In genomic region chr7:25558605-25559004, GRCh38 we compare ENCODE assay signal across 20 cellular contexts.
DNase-seq lines count a peak whose midpoint lies in the region; ATAC-seq and TF ChIP-seq lines count a peak whose summit lies in the region.
"Had no signal": no experiment of that assay in that cellular context is flagged by ENCODE, and none has a peak within 500 bp of the region (broad histone marks: within the 10 kb centered on the region; RNA-seq: fewer than 3 reads in every experiment).

No MANE protein-coding gene starts in this region.

- CTCF ChIA-PET in SK-N-SH (lab: Yijun Ruan, JAX), result interaction anchor here (18.8 kb wide), 1 partner anchor 161 kb away, joined by 766 read pairs; no protein-coding TSS in a partner anchor

- ATAC-seq in SK-N-SH treated with all-trans-retinoic acid at 6 μM for 48 hours, result no peak
- no peak for ATAC-seq in esophagus mucosa
- ATAC-seq: A549; CD8-positive, alpha-beta T cell; GM12878 had no signal

- H3K9me3 ChIP-seq in SK-N-SH (no peaks in the 10 kb centered on the region), endodermal cell (ENCODE audit: control insufficient read depth, low read length) (peaks cover 8% of the 10 kb centered on the region)

- no peaks in the 10 kb centered on the region for H3F3A ChIP-seq in SK-N-SH (replicated peaks; ENCODE audit: insufficient read depth)

- peaks cover 29% of the 10 kb centered on the region for H3K4me1 Mint-ChIP-seq in endodermal cell
- H3K4me1 Mint-ChIP-seq: B cell had no signal

- peaks cover 9% of the 10 kb centered on the region for H3K9me3 Mint-ChIP-seq in endodermal cell
- H3K9me3 Mint-ChIP-seq: CD4-positive, alpha-beta T cell had no signal

- H3K27me3 Mint-ChIP-seq in endodermal cell (ENCODE audit: insufficient read depth), result no peaks in the 10 kb centered on the region
- H3K27me3 Mint-ChIP-seq: CD4-positive, alpha-beta T cell had no signal

- H3K36me3 ChIP-seq in SK-N-SH (replicated peaks in 1 of 2; ENCODE audit: control insufficient read depth in 1 of 2, insufficient read depth in 2 of 2, low read length in 1 of 2) (no peaks in the 10 kb centered on the region), endodermal cell (ENCODE audit: control insufficient read depth, insufficient read depth, low read length) (no peaks in the 10 kb centered on the region)
- H3K36me3 ChIP-seq: BLaER1 treated with 17β-estradiol and CSF1 and Interleukin-3, amounts not matched to agents 10 nM and 100 nM had no signal

- no peak for TF ChIP-seq RAD21 in SK-N-SH (IDR thresholded peaks at IDR 0.05; ENCODE audit: low read length)

- WGBS in SK-N-SH (ENCODE audit: low lambda C conversion rate), result 21% methylated on average over 3 of the region's 3 CpGs
- 94 to 100% methylated on average over 2 to 3 of the region's 3 CpGs for WGBS in endodermal cell (ENCODE audit: insufficient coverage in 1 of 2, insufficient read length in 1 of 2), 2 experiments

- no peak overlapping the region; a peak in 1 of 4 replicates for H3K4me3 ChIP-seq in SK-N-SH (ENCODE audit: low read depth in 2 of 2, low read length in 1 of 2)
- H3K4me3 ChIP-seq in endodermal cell (ENCODE audit: low read length), result peak overlapping the region; percentile 44
- H3K4me3 ChIP-seq: A549; BLaER1 treated with 17β-estradiol and CSF1 and Interleukin-3, amounts not matched to agents 10 nM and 100 nM; GM12878 had no signal

- H3K9ac ChIP-seq in SK-N-SH (no peak overlapping the region), endodermal cell (ENCODE audit: extremely low read depth, low read length, poor library complexity, severe bottlenecking) (no peak overlapping the region)
- H3K9ac ChIP-seq: BLaER1 treated with 17β-estradiol and CSF1 and Interleukin-3, amounts not matched to agents 10 nM and 100 nM had no signal

- H3K36me3 Mint-ChIP-seq in endodermal cell (ENCODE audit: low read depth), result no peaks in the 10 kb centered on the region
- H3K36me3 Mint-ChIP-seq: CD8-positive, alpha-beta T cell had no signal

- no peak overlapping the region for H2AFZ ChIP-seq in SK-N-SH (ENCODE audit: low read depth)

- DNase-seq in SK-N-SH (no peak), endodermal cell (no peak), DMS53 (lab: John Stamatoyannopoulos, UW) (no peak)
- DNase-seq: AML-193; Caco-2; Calu3; CD4-positive, alpha-beta T cell; CD8-positive, alpha-beta T cell; DMS79; DND-41; EL; GDM1 had no signal

- no peaks in the 10 kb centered on the region for H3K9me2 ChIP-seq in SK-N-SH

- H3K27me3 ChIP-seq in SK-N-SH (ENCODE audit: insufficient read depth), result no peaks in the 10 kb centered on the region
- H3K27me3 ChIP-seq in endodermal cell (ENCODE audit: control insufficient read depth, insufficient read depth, low read length, poor library complexity, severe bottlenecking), result no peaks in the 10 kb centered on the region
- H3K27me3 ChIP-seq: BLaER1 treated with 17β-estradiol and CSF1 and Interleukin-3, amounts not matched to agents 10 nM and 100 nM had no signal

- TF ChIP-seq CTCF in SK-N-SH (IDR thresholded peaks at IDR 0.05), result no peak
- no peak for TF ChIP-seq CTCF in endodermal cell (conservative IDR thresholded peaks at IDR 0.05)

- no peak overlapping the region for H3K4me2 ChIP-seq in SK-N-SH
- H3K4me2 ChIP-seq: A549; BLaER1 treated with 17β-estradiol and CSF1 and Interleukin-3, amounts not matched to agents 10 nM and 100 nM had no signal

- H3K4me1 ChIP-seq in SK-N-SH (ENCODE audit: control insufficient read depth in 1 of 2, insufficient read depth in 2 of 2, low read depth in 1 of 2, low read length in 1 of 2) (peaks cover 0 to 10% of the 10 kb centered on the region in 2 experiments; a peak in 2 of 4 replicates), endodermal cell (ENCODE audit: control insufficient read depth, insufficient read depth, low read length) (peaks cover 6% of the 10 kb centered on the region)
- H3K4me1 ChIP-seq: A549, Caco-2 had no signal

- no peak overlapping the region for H3K27ac Mint-ChIP-seq in endodermal cell
- H3K27ac Mint-ChIP-seq: B cell; CD4-positive, alpha-beta T cell; CD8-positive, alpha-beta T cell had no signal

- TF ChIP-seq EP300 in SK-N-SH (IDR thresholded peaks at IDR 0.05; ENCODE audit: borderline replicate concordance in 1 of 2, low read depth in 1 of 2, low read length in 1 of 2), result no peak

- H3K79me2 ChIP-seq in SK-N-SH (ENCODE audit: insufficient read depth), result no peaks in the 10 kb centered on the region

- POLR2A ChIA-PET in SK-N-SH (lab: Yijun Ruan, JAX), result no interaction called here

- H4K20me1 ChIP-seq in SK-N-SH (ENCODE audit: insufficient read depth), result no peaks in the 10 kb centered on the region
- H4K20me1 ChIP-seq: BLaER1 treated with 17β-estradiol and CSF1 and Interleukin-3, amounts not matched to agents 10 nM and 100 nM had no signal

- H3K27ac ChIP-seq in SK-N-SH (ENCODE audit: low read depth in 2 of 2, low read length in 1 of 2), result no peak overlapping the region
- no peak overlapping the region for H3K27ac ChIP-seq in endodermal cell (ENCODE audit: low read depth, low read length)
- H3K27ac ChIP-seq: 22Rv1; A549; BLaER1 treated with 17β-estradiol and CSF1 and Interleukin-3, amounts not matched to agents 10 nM and 100 nM; C4-2B had no signal

- H3K4me3 Mint-ChIP-seq in endodermal cell, result no peak overlapping the region
- H3K4me3 Mint-ChIP-seq: B cell; CD4-positive, alpha-beta T cell; CD8-positive, alpha-beta T cell had no signal

TF ChIP-seq in SK-N-SH treated with all-trans-retinoic acid at 6 μM for 48 hours, 23 proteins besides CTCF, POLR2A, EP300 and RAD21:
- TF ChIP-seq ZNF8 (CRISPR knock-in tag; IDR thresholded peaks at IDR 0.05), result peak; percentile 95
- TF ChIP-seq GLIS3 (CRISPR knock-in tag; IDR thresholded peaks at IDR 0.05), result no peak

TF ChIP-seq in SK-N-SH, 30 proteins besides CTCF, POLR2A, EP300 and RAD21:
- TF ChIP-seq TAF1 (IDR thresholded peaks at IDR 0.05; ENCODE audit: borderline replicate concordance, low read depth, low read length) (no peak), CHD2 (IDR thresholded peaks at IDR 0.05; ENCODE audit: low read length, partially characterized antibody) (no peak), POLR2AphosphoS5 (IDR thresholded peaks at IDR 0.05; ENCODE audit: low read depth, low read length) (no peak), GABPA (IDR thresholded peaks at IDR 0.05; ENCODE audit: low read depth) (no peak), MXI1 (IDR thresholded peaks at IDR 0.05; ENCODE audit: low read depth, low read length) (no peak), FOXM1 (IDR thresholded peaks at IDR 0.05; ENCODE audit: low read depth) (no peak), MEF2A (IDR thresholded peaks at IDR 0.05; ENCODE audit: borderline replicate concordance, low read depth) (no peak), RXRA (IDR thresholded peaks at IDR 0.05; ENCODE audit: borderline replicate concordance, low read depth) (no peak), GATA2 (CRISPR knock-in tag; IDR thresholded peaks at IDR 0.05) (no peak), ZBTB33 (IDR thresholded peaks at IDR 0.05; ENCODE audit: borderline replicate concordance, low read depth) (no peak), ELF1 (IDR thresholded peaks at IDR 0.05) (no peak), IRF3 (IDR thresholded peaks at IDR 0.05; ENCODE audit: low read depth, low read length) (no peak), JUND (IDR thresholded peaks at IDR 0.05) (no peak), EZH2phosphoT487 (IDR thresholded peaks at IDR 0.05; ENCODE audit: borderline replicate concordance, low read depth) (no peak)
- TF ChIP-seq, protein P1, sequence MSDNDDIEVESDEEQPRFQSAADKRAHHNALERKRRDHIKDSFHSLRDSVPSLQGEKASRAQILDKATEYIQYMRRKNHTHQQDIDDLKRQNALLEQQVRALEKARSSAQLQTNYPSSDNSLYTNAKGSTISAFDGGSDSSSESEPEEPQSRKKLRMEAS (IDR thresholded peaks at IDR 0.05; ENCODE audit: low read depth), result no peak
- TF ChIP-seq, protein P2, sequence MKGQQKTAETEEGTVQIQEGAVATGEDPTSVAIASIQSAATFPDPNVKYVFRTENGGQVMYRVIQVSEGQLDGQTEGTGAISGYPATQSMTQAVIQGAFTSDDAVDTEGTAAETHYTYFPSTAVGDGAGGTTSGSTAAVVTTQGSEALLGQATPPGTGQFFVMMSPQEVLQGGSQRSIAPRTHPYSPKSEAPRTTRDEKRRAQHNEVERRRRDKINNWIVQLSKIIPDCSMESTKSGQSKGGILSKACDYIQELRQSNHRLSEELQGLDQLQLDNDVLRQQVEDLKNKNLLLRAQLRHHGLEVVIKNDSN (IDR thresholded peaks at IDR 0.05; ENCODE audit: borderline replicate concordance, low read depth), result no peak
